In genomic region chr1:110337704-110338199, GRCh38 we compare ENCODE assay signal across 1 cellular context.
TF ChIP-seq lines count a peak whose summit lies in the region.

No MANE protein-coding gene starts in this region.

TF ChIP-seq in endothelial cell of umbilical vein, 7 proteins besides CTCF, POLR2A, EP300 and RAD21:
- TF ChIP-seq POLR2AphosphoS5 (IDR thresholded peaks at IDR 0.05; ENCODE audit: insufficient read depth, low read depth, low read length), result no peak
- no peak for TF ChIP-seq GATA2 (IDR thresholded peaks at IDR 0.05; ENCODE audit: insufficient read depth, insufficient read length, low read depth, low read length)
- TF ChIP-seq MAX (IDR thresholded peaks at IDR 0.05; ENCODE audit: insufficient read depth, insufficient read length), result no peak
- no peak for TF ChIP-seq JUN (IDR thresholded peaks at IDR 0.05; ENCODE audit: borderline replicate concordance, insufficient read depth, insufficient read length, low read depth)
- no peak for TF ChIP-seq EZH2 (IDR thresholded peaks at IDR 0.05; ENCODE audit: borderline replicate concordance, low read depth, low read length, severe bottlenecking)
- no peak for TF ChIP-seq MYC (IDR thresholded peaks at IDR 0.05; ENCODE audit: low read depth, low read length)
- no peak for TF ChIP-seq FOS (IDR thresholded peaks at IDR 0.05; ENCODE audit: borderline replicate concordance, insufficient read depth, low read length)
